ENCODE assay signal across 8 cellular contexts in the genomic region with DNA sequence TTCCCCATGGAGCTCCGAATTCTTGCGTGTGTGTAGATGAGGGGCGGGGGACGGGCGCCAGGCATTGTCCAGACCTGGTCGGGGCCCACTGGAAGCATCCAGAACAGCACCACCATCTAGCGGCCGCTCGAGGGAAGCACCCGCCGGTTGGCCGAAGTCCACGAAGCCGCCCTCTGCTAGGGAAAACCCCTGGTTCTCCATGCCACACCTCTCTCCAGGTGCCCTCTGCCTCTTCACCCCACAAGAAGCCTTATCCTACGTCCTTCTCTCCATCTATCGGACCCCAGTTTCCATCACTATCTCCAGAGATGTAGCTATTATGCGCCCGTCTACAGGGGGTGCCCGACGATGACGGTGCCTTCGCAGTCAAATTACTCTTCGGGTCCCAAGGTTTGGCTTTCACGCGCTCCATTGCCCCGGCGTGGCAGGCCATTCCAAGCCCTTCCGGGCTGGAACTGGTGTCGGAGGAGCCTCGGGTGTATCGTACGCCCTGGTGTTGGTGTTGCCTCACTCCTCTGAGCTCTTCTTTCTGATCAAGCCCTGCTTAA. TPM values are rescaled to one million over a fixed set of nuclear protein-coding genes. Genes with fewer than 3 reads are reported as not detected.
A peak's percentile ranks its signal among the peaks of the same experiment; 100 is the strongest.
DNase-seq lines count a peak whose midpoint lies in the region; ATAC-seq and TF ChIP-seq lines count a peak whose summit lies in the region.

No MANE protein-coding gene starts in this region.

- peaks cover 10 to 55% (median 41%) of the 10 kb centered on the region in 4 donors for H3K4me1 ChIP-seq in liver (ENCODE audit: control insufficient read depth in 4 of 4, insufficient read depth in 4 of 4, low read length in 3 of 4)

- peak; percentile 90 to 91 for TF ChIP-seq RAD21 in liver (IDR thresholded peaks at IDR 0.05)

- ATAC-seq in GM18870 (IDR thresholded peaks at IDR 0.05; ENCODE audit: unreplicated experiment) (peak; percentile 49), HG03432 (IDR thresholded peaks at IDR 0.05; ENCODE audit: unreplicated experiment) (peak; percentile 57)

- H3K9me3 ChIP-seq in liver (ENCODE audit: control insufficient read depth in 4 of 4, low read length in 3 of 4) = no peaks in the 10 kb centered on the region

- POLR2A ChIA-PET in AG04449 (lab: Yijun Ruan, JAX) = interaction anchor here (0.9 to 2.5 kb wide), 6 partner anchors 11 to 216 kb away, joined by 3 to 13 read pairs (median 4); a partner anchor contains a TSS

- CTCF ChIA-PET in AG04449 (lab: Yijun Ruan, JAX) = interaction anchor here (0.6 to 3.3 kb wide), 86 partner anchors 9 to 515 kb away, joined by 3 to 140 read pairs (median 5); a partner anchor contains a TSS

- H3K27ac ChIP-seq in liver (ENCODE audit: low read depth in 1 of 2, low read length in 2 of 2) = peak overlapping the region; percentile 33 to 89

- H3K27me3 ChIP-seq in liver (ENCODE audit: control insufficient read depth in 4 of 4, insufficient read depth in 4 of 4, low read length in 3 of 4) = no peaks in the 10 kb centered on the region

- H3K4me3 ChIP-seq in AG04449 (ENCODE audit: low read depth, low read length) (peak overlapping the region; percentile 84), liver (ENCODE audit: low read depth in 1 of 3, low read length in 3 of 3) (peak overlapping the region; percentile 50 to 85 (median 73))

- H3K36me3 ChIP-seq in liver (ENCODE audit: control insufficient read depth in 4 of 4, insufficient read depth in 3 of 4, low read depth in 1 of 4, low read length in 3 of 4) = peaks cover 4 to 20% (median 6%) of the 10 kb centered on the region in 4 donors

- DNase-seq in AG04449 (ENCODE audit: low read depth, low spot score) = peak; percentile 23
- peak; percentile 33 for DNase-seq in NCI-H526 treated with DMSO at 0.1 percent for 48 hours (lab: John Stamatoyannopoulos, UW)
- DNase-seq in activated CD4-positive, alpha-beta T cell treated with anti-CD3 and anti-CD28 coated beads, Interleukin-2, amount 50 U/mL, for 4 hours = peak; percentile 80 to 83
- DNase-seq in dermis blood vessel endothelial cell = peak; percentile 91
- DNase-seq in stimulated activated CD4-positive, alpha-beta T cell treated with anti-CD3 and anti-CD28 coated beads, Interleukin-4, amount 100 ng/mL, for 24 hours = peak; percentile 89

- under 1% methylated on average over 32 of the region's 32 CpGs for WGBS in liver

- TF ChIP-seq CTCF in AG04449 (IDR thresholded peaks at IDR 0.05; ENCODE audit: insufficient read depth, low read length, missing control alignments) (peak; percentile 92), liver (IDR thresholded peaks at IDR 0.05; ENCODE audit: low read depth, low read length, missing input control) (peak; percentile 94)

- no peak overlapping the region for H3K9ac ChIP-seq in liver (ENCODE audit: low read depth in 1 of 2, low read length in 2 of 2)

TF ChIP-seq in liver, 16 proteins besides CTCF, POLR2A, EP300 and RAD21:
- TF ChIP-seq, protein P1, sequence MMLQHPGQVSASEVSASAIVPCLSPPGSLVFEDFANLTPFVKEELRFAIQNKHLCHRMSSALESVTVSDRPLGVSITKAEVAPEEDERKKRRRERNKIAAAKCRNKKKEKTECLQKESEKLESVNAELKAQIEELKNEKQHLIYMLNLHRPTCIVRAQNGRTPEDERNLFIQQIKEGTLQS (IDR thresholded peaks at IDR 0.05) = no peak
- peak; percentile 22 to 53 for TF ChIP-seq HNF4A (conservative IDR thresholded peaks at IDR 0.05)
- no peak for TF ChIP-seq GABPA (IDR thresholded peaks at IDR 0.05 in 1 of 2, conservative IDR thresholded peaks at IDR 0.05 in 1 of 2)
- TF ChIP-seq, protein P2, sequence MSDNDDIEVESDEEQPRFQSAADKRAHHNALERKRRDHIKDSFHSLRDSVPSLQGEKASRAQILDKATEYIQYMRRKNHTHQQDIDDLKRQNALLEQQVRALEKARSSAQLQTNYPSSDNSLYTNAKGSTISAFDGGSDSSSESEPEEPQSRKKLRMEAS (IDR thresholded peaks at IDR 0.05) = peak; percentile 21
- TF ChIP-seq HNF4G (IDR thresholded peaks at IDR 0.05) = no peak
- no peak for TF ChIP-seq TAF1 (conservative IDR thresholded peaks at IDR 0.05)
- peak; percentile 47 for TF ChIP-seq SP1 (IDR thresholded peaks at IDR 0.05)
- TF ChIP-seq EGR1 (IDR thresholded peaks at IDR 0.05; ENCODE audit: low read depth in 2 of 2) = no peak
- no peak for TF ChIP-seq FOXA2 (IDR thresholded peaks at IDR 0.05)
- TF ChIP-seq RXRA (IDR thresholded peaks at IDR 0.05) = peak in 1 of 2 donors; percentile 14
- no peak for TF ChIP-seq NR2F2 (IDR thresholded peaks at IDR 0.05)
- no peak for TF ChIP-seq JUND (IDR thresholded peaks at IDR 0.05)
- TF ChIP-seq, protein P3, sequence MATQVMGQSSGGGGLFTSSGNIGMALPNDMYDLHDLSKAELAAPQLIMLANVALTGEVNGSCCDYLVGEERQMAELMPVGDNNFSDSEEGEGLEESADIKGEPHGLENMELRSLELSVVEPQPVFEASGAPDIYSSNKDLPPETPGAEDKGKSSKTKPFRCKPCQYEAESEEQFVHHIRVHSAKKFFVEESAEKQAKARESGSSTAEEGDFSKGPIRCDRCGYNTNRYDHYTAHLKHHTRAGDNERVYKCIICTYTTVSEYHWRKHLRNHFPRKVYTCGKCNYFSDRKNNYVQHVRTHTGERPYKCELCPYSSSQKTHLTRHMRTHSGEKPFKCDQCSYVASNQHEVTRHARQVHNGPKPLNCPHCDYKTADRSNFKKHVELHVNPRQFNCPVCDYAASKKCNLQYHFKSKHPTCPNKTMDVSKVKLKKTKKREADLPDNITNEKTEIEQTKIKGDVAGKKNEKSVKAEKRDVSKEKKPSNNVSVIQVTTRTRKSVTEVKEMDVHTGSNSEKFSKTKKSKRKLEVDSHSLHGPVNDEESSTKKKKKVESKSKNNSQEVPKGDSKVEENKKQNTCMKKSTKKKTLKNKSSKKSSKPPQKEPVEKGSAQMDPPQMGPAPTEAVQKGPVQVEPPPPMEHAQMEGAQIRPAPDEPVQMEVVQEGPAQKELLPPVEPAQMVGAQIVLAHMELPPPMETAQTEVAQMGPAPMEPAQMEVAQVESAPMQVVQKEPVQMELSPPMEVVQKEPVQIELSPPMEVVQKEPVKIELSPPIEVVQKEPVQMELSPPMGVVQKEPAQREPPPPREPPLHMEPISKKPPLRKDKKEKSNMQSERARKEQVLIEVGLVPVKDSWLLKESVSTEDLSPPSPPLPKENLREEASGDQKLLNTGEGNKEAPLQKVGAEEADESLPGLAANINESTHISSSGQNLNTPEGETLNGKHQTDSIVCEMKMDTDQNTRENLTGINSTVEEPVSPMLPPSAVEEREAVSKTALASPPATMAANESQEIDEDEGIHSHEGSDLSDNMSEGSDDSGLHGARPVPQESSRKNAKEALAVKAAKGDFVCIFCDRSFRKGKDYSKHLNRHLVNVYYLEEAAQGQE (IDR thresholded peaks at IDR 0.05) = no peak
- TF ChIP-seq, protein P4, sequence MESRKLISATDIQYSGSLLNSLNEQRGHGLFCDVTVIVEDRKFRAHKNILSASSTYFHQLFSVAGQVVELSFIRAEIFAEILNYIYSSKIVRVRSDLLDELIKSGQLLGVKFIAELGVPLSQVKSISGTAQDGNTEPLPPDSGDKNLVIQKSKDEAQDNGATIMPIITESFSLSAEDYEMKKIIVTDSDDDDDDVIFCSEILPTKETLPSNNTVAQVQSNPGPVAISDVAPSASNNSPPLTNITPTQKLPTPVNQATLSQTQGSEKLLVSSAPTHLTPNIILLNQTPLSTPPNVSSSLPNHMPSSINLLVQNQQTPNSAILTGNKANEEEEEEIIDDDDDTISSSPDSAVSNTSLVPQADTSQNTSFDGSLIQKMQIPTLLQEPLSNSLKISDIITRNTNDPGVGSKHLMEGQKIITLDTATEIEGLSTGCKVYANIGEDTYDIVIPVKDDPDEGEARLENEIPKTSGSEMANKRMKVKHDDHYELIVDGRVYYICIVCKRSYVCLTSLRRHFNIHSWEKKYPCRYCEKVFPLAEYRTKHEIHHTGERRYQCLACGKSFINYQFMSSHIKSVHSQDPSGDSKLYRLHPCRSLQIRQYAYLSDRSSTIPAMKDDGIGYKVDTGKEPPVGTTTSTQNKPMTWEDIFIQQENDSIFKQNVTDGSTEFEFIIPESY (IDR thresholded peaks at IDR 0.05) = no peak
- no peak for TF ChIP-seq FOXA1 (IDR thresholded peaks at IDR 0.05)
- TF ChIP-seq YY1 (IDR thresholded peaks at IDR 0.05) = peak; percentile 67

RNA-seq across cellular contexts. Expression of a gene that starts 0.6 kb away (rescaled TPM):
- total RNA-seq in dermis blood vessel endothelial cell (79.8 and 89.3 TPM in 2 replicates), liver (10 to 100 TPM; 21.3 to 29.2 TPM)
- 10 to 100 TPM in 1 of 2 donors, 1 to 10 TPM in 1; 4.9 to 18.2 TPM for polyA plus RNA-seq in liver

RNA-seq across cellular contexts. Expression of a gene that starts 2.6 kb away (rescaled TPM):
- total RNA-seq in dermis blood vessel endothelial cell (0.88 and 1.2 TPM in 2 replicates), liver (1 to 10 TPM; 1.4 to 4.6 TPM)
- polyA plus RNA-seq in liver = 1 to 10 TPM; 4.4 to 9.3 TPM

RNA-seq across cellular contexts. Expression of a gene that starts 12.2 kb away (rescaled TPM):
- total RNA-seq in dermis blood vessel endothelial cell (9.2 and 26.1 TPM in 2 replicates), liver (1 to 10 TPM; 4.2 to 5.7 TPM)
- polyA plus RNA-seq in liver = 10 to 100 TPM in 1 of 2 donors, 1 to 10 TPM in 1; 5.2 to 13.1 TPM

RNA-seq across cellular contexts. Expression of a gene that starts 18.3 kb away (rescaled TPM):
- total RNA-seq in dermis blood vessel endothelial cell (0.17 and 2.1 TPM in 2 replicates), liver (10 to 100 TPM; 15.8 to 50.4 TPM)
- polyA plus RNA-seq in liver = 10 to 100 TPM; 14.2 to 88.6 TPM

RNA-seq across cellular contexts. Expression of a gene that starts 22.6 kb away (rescaled TPM):
- 113 and 133 TPM in 2 replicates for total RNA-seq in dermis blood vessel endothelial cell
- total RNA-seq in liver = 100 to 1,000 TPM in 1 of 2 donors, 10 to 100 TPM in 1; 71.6 to 111 TPM
- polyA plus RNA-seq in liver = 100 to 1,000 TPM in 1 of 2 donors, 10 to 100 TPM in 1; 55.3 to 136 TPM

Comparison
In these comparisons a context has a peak if more than half of its experiments do, and no peak if none do; other contexts are left out.
1. Peak in every context shown above with its lines: DNase-seq, ATAC-seq, H3K4me3 ChIP-seq and H3K27ac ChIP-seq.
2. DNase-seq: peak in every context shown above with its lines; median percentile 91 in dermis blood vessel endothelial cell; 89 in stimulated activated CD4-positive, alpha-beta T cell treated with anti-CD3 and anti-CD28 coated beads, Interleukin-4, amount 100 ng/mL, for 24 hours; 82 in activated CD4-positive, alpha-beta T cell treated with anti-CD3 and anti-CD28 coated beads, Interleukin-2, amount 50 U/mL, for 4 hours; 33 in NCI-H526 treated with DMSO at 0.1 percent for 48 hours; 23 in AG04449.